8 cellular contexts compared by ENCODE assay signal in genomic region chr10:73246783-73247508, GRCh38. TPM values are rescaled to one million over a fixed set of nuclear protein-coding genes. Genes with fewer than 3 reads are reported as not detected.
DNase-seq lines count a peak whose midpoint lies in the region; ATAC-seq and TF ChIP-seq lines count a peak whose summit lies in the region.

Gene DNAJC9, minus strand, starts transcription at chr10:73247255. Its CDS starts 66 bp downstream, at chr10:73247189.

- peaks cover 8% of the 10 kb centered on the region; the same call in 1 of the 2 replicates for H4K20me1 ChIP-seq in SU-DHL-6 (ENCODE audit: low read depth, low read length)

- peaks cover 30% of the 10 kb centered on the region for H3F3A ChIP-seq in SU-DHL-6 (ENCODE audit: insufficient read depth)

- TF ChIP-seq CTCF in GM12865 (IDR thresholded peaks at IDR 0.05; ENCODE audit: insufficient read depth, low read depth, low read length, missing control alignments), result no peak
- no peak for TF ChIP-seq CTCF in SU-DHL-6 (IDR thresholded peaks at IDR 0.05; ENCODE audit: insufficient read depth, low read length, poor library complexity, severe bottlenecking)
- no peak for TF ChIP-seq CTCF in cardiac muscle cell (IDR thresholded peaks at IDR 0.05; ENCODE audit: low read depth, low read length)
- peak in 1 of 5 experiments; percentile 11 for TF ChIP-seq CTCF in transverse colon (IDR thresholded peaks at IDR 0.05)

- H2BK12ac ChIP-seq in trophoblast cell (ENCODE audit: low read length), result no peak within 1 kb of the TSS

- H3K4me3 ChIP-seq in GM12865 (ENCODE audit: low read depth, low read length) (peak within 1 kb of the TSS; percentile 96), SU-DHL-6 (ENCODE audit: insufficient read depth, low read length, poor library complexity, severe bottlenecking) (peak within 1 kb of the TSS; percentile 90), cardiac muscle cell (peak within 1 kb of the TSS; percentile 63), trophoblast cell (ENCODE audit: low read depth, low read length) (peak within 1 kb of the TSS; percentile 89), transverse colon (peak within 1 kb of the TSS; percentile 57 to 78 (median 64))

- H3K4me2 ChIP-seq in SU-DHL-6 (ENCODE audit: low read depth, low read length, poor library complexity, severe bottlenecking) (peak within 1 kb of the TSS; percentile 93), trophoblast cell (ENCODE audit: low read length) (peak within 1 kb of the TSS; percentile 51)

- H2AFZ ChIP-seq in SU-DHL-6 (ENCODE audit: low read depth, low read length, severe bottlenecking) (peak within 1 kb of the TSS; percentile 6), trophoblast cell (ENCODE audit: insufficient read depth, low read length, poor library complexity) (peak within 1 kb of the TSS; percentile 95)

- H3K4me1 ChIP-seq in cardiac muscle cell (ENCODE audit: low read depth), result peaks cover 14% of the 10 kb centered on the region
- peaks cover 7% of the 10 kb centered on the region in 2 experiments for H3K4me1 ChIP-seq in trophoblast cell (ENCODE audit: control insufficient read depth in 1 of 2, insufficient read depth in 2 of 2, low read length in 2 of 2)
- H3K4me1 ChIP-seq in transverse colon, result peaks cover 11 to 42% (median 32%) of the 10 kb centered on the region in 4 donors

- H3K14ac ChIP-seq in trophoblast cell (ENCODE audit: low read length), result peak within 1 kb of the TSS; percentile 43

- H3K9me3 ChIP-seq in SU-DHL-6 (ENCODE audit: insufficient read depth, low read length) (no peaks in the 10 kb centered on the region), cardiac muscle cell (ENCODE audit: low read depth) (no peaks in the 10 kb centered on the region), trophoblast cell (ENCODE audit: insufficient read depth, low read depth, low read length) (no peaks in the 10 kb centered on the region), transverse colon (no peaks in the 10 kb centered on the region)

- H3K79me1 ChIP-seq in trophoblast cell (ENCODE audit: low read length), result peaks cover 5% of the 10 kb centered on the region

- H4K8ac ChIP-seq in trophoblast cell (ENCODE audit: low read depth, low read length), result peak within 1 kb of the TSS; percentile 94

- H3K9me2 ChIP-seq in SU-DHL-6 (replicated peaks; ENCODE audit: insufficient read depth, low read length), result no peaks in the 10 kb centered on the region

- intact Hi-C loops in transverse colon (cut with DNase I; ENCODE audit: low total_unique reads), result no loop called here

- ATAC-seq in HG02678 (IDR thresholded peaks at IDR 0.05; ENCODE audit: unreplicated experiment), result peak; percentile 82

- H2BK5ac ChIP-seq in trophoblast cell (ENCODE audit: low read depth, low read length, poor library complexity), result peak within 1 kb of the TSS; percentile 83

- in situ Hi-C loops in transverse colon (cut with MboI; ENCODE audit: low pct_ligation_motif_present in 1 of 4, low pct_unique_long_range_greater_than_20kb in 1 of 4, low sequenced_read_pairs in 3 of 4), result no loop called here

- peak within 1 kb of the TSS; percentile 83 for H2BK120ac ChIP-seq in trophoblast cell (ENCODE audit: insufficient read depth, low read length, poor library complexity)

- peaks cover 33% of the 10 kb centered on the region for H3K36me3 ChIP-seq in SU-DHL-6 (ENCODE audit: low read length)
- peaks cover 19% of the 10 kb centered on the region for H3K36me3 ChIP-seq in cardiac muscle cell
- H3K36me3 ChIP-seq in trophoblast cell (ENCODE audit: control insufficient read depth in 1 of 2, insufficient read depth in 2 of 2, low read length in 2 of 2), result peaks cover 12 to 26% of the 10 kb centered on the region in 2 experiments
- H3K36me3 ChIP-seq in transverse colon, result peaks cover 0 to 22% (median 7%) of the 10 kb centered on the region in 4 donors

- H4K91ac ChIP-seq in trophoblast cell (ENCODE audit: low read depth, low read length), result peak within 1 kb of the TSS; percentile 87

- no peak within 1 kb of the TSS for H3K4ac ChIP-seq in trophoblast cell (ENCODE audit: low read depth, low read length)

- H4K12ac ChIP-seq in trophoblast cell (ENCODE audit: low read depth, low read length), result peak within 1 kb of the TSS; percentile 95

- DNase-seq in GM12865 (ENCODE audit: low read depth), result peak; percentile 98
- DNase-seq in NCI-H1105 treated with DMSO at 0.1 percent for 48 hours (lab: John Stamatoyannopoulos, UW), result peak; percentile 85
- DNase-seq in activated naive CD8-positive, alpha-beta T cell treated with anti-CD3 and anti-CD28 coated beads, Interleukin-2, amount 50 U/mL, for 16 hours (ENCODE audit: low read depth, low spot score), result peak; percentile 91
- peak; percentile 96 for DNase-seq in cardiac muscle cell (ENCODE audit: low read depth in 1 of 2, low spot score in 1 of 2)
- peak; percentile 93 to 99 for DNase-seq in trophoblast cell
- DNase-seq in transverse colon, result peak; percentile 98

- peak within 1 kb of the TSS; percentile 85 for H2AK5ac ChIP-seq in trophoblast cell (ENCODE audit: low read length)

- WGBS in trophoblast cell (ENCODE audit: extremely low coverage, insufficient coverage, insufficient read length), result no CpG with 5 or more reads among the region's 73 CpGs
- 1% methylated on average over 26 of the region's 73 CpGs; no CpG with 5 or more reads in 1 of the 2 donors for WGBS in transverse colon (ENCODE audit: low coverage in 1 of 2), 2 donors

- no peak within 1 kb of the TSS for H3K23ac ChIP-seq in trophoblast cell (ENCODE audit: low read length)

- TF ChIP-seq POLR2A in transverse colon (IDR thresholded peaks at IDR 0.05), result peak; percentile 93

- H3K79me2 ChIP-seq in SU-DHL-6 (ENCODE audit: insufficient read depth, low read length) (peaks cover 61% of the 10 kb centered on the region), trophoblast cell (ENCODE audit: control insufficient read depth, insufficient read depth, low read length, poor library complexity) (peaks cover 9% of the 10 kb centered on the region)

- H3K9ac ChIP-seq in SU-DHL-6 (ENCODE audit: low read length), result peak within 1 kb of the TSS; percentile 86
- H3K9ac ChIP-seq in trophoblast cell (ENCODE audit: low read length), result peak within 1 kb of the TSS; percentile 90

- TF ChIP-seq EP300 in transverse colon (IDR thresholded peaks at IDR 0.05; ENCODE audit: low read depth), result no peak

- H3K27me3 ChIP-seq in SU-DHL-6 (ENCODE audit: low read length), result no peaks in the 10 kb centered on the region
- H3K27me3 ChIP-seq in cardiac muscle cell, result no peaks in the 10 kb centered on the region
- no peaks in the 10 kb centered on the region for H3K27me3 ChIP-seq in trophoblast cell (ENCODE audit: insufficient read depth, low read length)
- no peaks in the 10 kb centered on the region for H3K27me3 ChIP-seq in transverse colon

- H3K27ac ChIP-seq in SU-DHL-6 (ENCODE audit: low read depth, low read length), result peak within 1 kb of the TSS; percentile 88
- peak within 1 kb of the TSS; percentile 67 for H3K27ac ChIP-seq in cardiac muscle cell
- H3K27ac ChIP-seq in trophoblast cell (ENCODE audit: low read depth, low read length), result peak within 1 kb of the TSS; percentile 97
- H3K27ac ChIP-seq in transverse colon, result peak within 1 kb of the TSS; percentile 86 to 92 (median 91)

- H3K18ac ChIP-seq in trophoblast cell (ENCODE audit: low read length), result peak within 1 kb of the TSS; percentile 97

RNA-seq across cellular contexts. Expression of gene DNAJC9, which starts in this region (rescaled TPM):
- 26.6 and 33.9 TPM in 2 replicates for total RNA-seq in cardiac muscle cell
- polyA plus RNA-seq in cardiac muscle cell, result 18.6 and 20.9 TPM in 2 replicates
- 25.3 and 26.2 TPM in 2 replicates for polyA plus RNA-seq in trophoblast cell (2013)
- 10 to 100 TPM in 3 of 4 donors, 1 to 10 TPM in 1; 8.2 to 15.9 (median 14.6) TPM for total RNA-seq in transverse colon

Comparison
In these comparisons a context has a peak if more than half of its experiments do, and no peak if none do; other contexts are left out.
1. Peak in every context shown above with its lines: DNase-seq, ATAC-seq, H3K4me3 ChIP-seq and H3K27ac ChIP-seq.